ENCODE assay signal across 10 cellular contexts in genomic region chr16:28231763-28232162, GRCh38.
"Had no signal": no experiment of that assay in that cellular context is flagged by ENCODE, and none has a peak within 500 bp of the region (broad histone marks: within the 10 kb centered on the region; RNA-seq: fewer than 3 reads in every experiment).

No MANE protein-coding gene starts in this region.

- H3K27ac ChIP-seq: GM23248, HL-60 had no signal

- H3K9ac ChIP-seq: GM23248 had no signal

- H3K9me3 ChIP-seq: HAP-1 had no signal

- H3K4me3 ChIP-seq: GM23248, HAP-1, K562 had no signal

- DNase-seq: GM23248, GOT3, H7, HFFc6, IMR-90, KG1 had no signal

- ATAC-seq: HCT116, K562 had no signal

- H3K4me1 ChIP-seq: HAP-1 had no signal

- H2AFZ ChIP-seq: GM23248 had no signal

- H3K36me3 ChIP-seq: HAP-1 had no signal
